Comparison of ENCODE assay signal across 1 cellular context in genomic region chr22:45671051-45671782, GRCh38.
TF ChIP-seq lines count a peak whose summit lies in the region.

No MANE protein-coding gene starts in this region.

TF ChIP-seq in K562, 482 proteins besides CTCF, POLR2A, EP300 and RAD21 (continued from another document):
- no peak for TF ChIP-seq MLLT1 (IDR thresholded peaks at IDR 0.05)
- no peak for TF ChIP-seq BRCA1 (IDR thresholded peaks at IDR 0.05)
- TF ChIP-seq BRCA1 (CRISPR knock-in tag; IDR thresholded peaks at IDR 0.05), result no peak
